Comparison of ENCODE assay signal across 8 cellular contexts in genomic region chr22:19480173-19480568, GRCh38. TPM values are rescaled to one million over a fixed set of nuclear protein-coding genes. Genes with fewer than 3 reads are reported as not detected.
A peak's percentile ranks its signal among the peaks of the same experiment; 100 is the strongest.
DNase-seq lines count a peak whose midpoint lies in the region; ATAC-seq and TF ChIP-seq lines count a peak whose summit lies in the region.

No MANE protein-coding gene starts in this region.

- H3K9me3 Mint-ChIP-seq in CD4-positive, alpha-beta T cell, result no peaks in the 10 kb centered on the region
- H3K9me3 Mint-ChIP-seq in central memory CD8-positive, alpha-beta T cell, result no peaks in the 10 kb centered on the region
- no peaks in the 10 kb centered on the region for H3K9me3 Mint-ChIP-seq in nephron

- peaks cover 15 to 16% of the 10 kb centered on the region in 2 donors for H3K4me1 ChIP-seq in thyroid gland

- no peaks in the 10 kb centered on the region for H3K27me3 ChIP-seq in CD4-positive, alpha-beta T cell (ENCODE audit: control insufficient read depth, insufficient read depth, low read length)
- no peaks in the 10 kb centered on the region for H3K27me3 ChIP-seq in thyroid gland

- H3K4me3 ChIP-seq in thyroid gland (replicated peaks in 1 of 3), result peak overlapping the region in 1 of 3 donors; percentile 13

- H3K36me3 ChIP-seq in thyroid gland, result peaks cover 0 to 2% of the 10 kb centered on the region in 2 donors

- H3K4me1 Mint-ChIP-seq in CD4-positive, alpha-beta T cell (ENCODE audit: low read depth), result peaks cover 31% of the 10 kb centered on the region
- H3K4me1 Mint-ChIP-seq in central memory CD8-positive, alpha-beta T cell, result peaks cover 42% of the 10 kb centered on the region
- peaks cover 34% of the 10 kb centered on the region for H3K4me1 Mint-ChIP-seq in nephron

- no peaks in the 10 kb centered on the region for H3K27me3 Mint-ChIP-seq in CD4-positive, alpha-beta T cell
- no peaks in the 10 kb centered on the region for H3K27me3 Mint-ChIP-seq in central memory CD8-positive, alpha-beta T cell
- no peaks in the 10 kb centered on the region for H3K27me3 Mint-ChIP-seq in nephron (ENCODE audit: low read depth)

- DNase-seq in CD4-positive, alpha-beta T cell, result no peak
- DNase-seq in HT-29 (ENCODE audit: low spot score) (peak; percentile 16), RKO (ENCODE audit: low spot score) (no peak), thyroid gland (no peak)
- DNase-seq in central memory CD8-positive, alpha-beta T cell (ENCODE audit: low spot score in 2 of 2), result no peak

- POLR2A ChIA-PET in CD4-positive, alpha-beta T cell (lab: Charles Lee), result interaction anchor here (0.6 to 3.8 kb wide), 21 partner anchors 9 to 637 kb away, joined by 3 to 54 read pairs (median 4); partner anchors contain the start of genes C22orf39, DGCR2, ESS2 and HIRA

- peak overlapping the region; percentile 100 for H3K27ac Mint-ChIP-seq in CD4-positive, alpha-beta T cell
- peak overlapping the region; percentile 98 for H3K27ac Mint-ChIP-seq in central memory CD8-positive, alpha-beta T cell (ENCODE audit: low read depth)
- peak overlapping the region in 1 of 3 experiments; percentile 100 for H3K27ac Mint-ChIP-seq in nephron

- H3K4me3 Mint-ChIP-seq in CD4-positive, alpha-beta T cell, result peak overlapping the region; percentile 96
- peak overlapping the region; percentile 93 for H3K4me3 Mint-ChIP-seq in central memory CD8-positive, alpha-beta T cell
- H3K4me3 Mint-ChIP-seq in nephron, result peak overlapping the region; percentile 88 to 98 (median 91)

- H3K9me3 ChIP-seq in CD4-positive, alpha-beta T cell (ENCODE audit: control insufficient read depth, low read length), result no peaks in the 10 kb centered on the region
- H3K9me3 ChIP-seq in thyroid gland, result no peaks in the 10 kb centered on the region

- H3K36me3 Mint-ChIP-seq in CD4-positive, alpha-beta T cell (ENCODE audit: low read depth), result peaks cover 17% of the 10 kb centered on the region
- peaks cover 7% of the 10 kb centered on the region for H3K36me3 Mint-ChIP-seq in central memory CD8-positive, alpha-beta T cell (ENCODE audit: insufficient read depth)
- H3K36me3 Mint-ChIP-seq in nephron (ENCODE audit: low read depth), result peaks cover 12% of the 10 kb centered on the region

- TF ChIP-seq POLR2A in thyroid gland (IDR thresholded peaks at IDR 0.05), result no peak

- 1% methylated on average over 15 of the region's 15 CpGs for WGBS in thyroid gland, 2 donors

- H3K27ac ChIP-seq in CD4-positive, alpha-beta T cell (ENCODE audit: low read depth, low read length), result no peak overlapping the region
- no peak overlapping the region for H3K27ac ChIP-seq in thyroid gland

- no peak for ATAC-seq in CD4-positive, alpha-beta T cell (ENCODE audit: poor library complexity)
- ATAC-seq in central memory CD8-positive, alpha-beta T cell (replicated peaks; ENCODE audit: extremely low read depth, poor library complexity, severe bottlenecking), result no peak
- no peak for ATAC-seq in GM18867 (IDR thresholded peaks at IDR 0.05; ENCODE audit: unreplicated experiment)
- ATAC-seq in HG03196 (IDR thresholded peaks at IDR 0.05; ENCODE audit: unreplicated experiment), result no peak

- intact Hi-C loops in CD4-positive, alpha-beta T cell (cut with DNase I, micrococcal nuclease), result loop anchor here in 1 of 2 experiments (2.0 to 10.0 kb wide), 2 partner anchors 189 to 445 kb away; partner anchors contain the start of gene CLTCL1
- intact Hi-C loops in thyroid gland (cut with DNase I), result no loop called here

- CTCF ChIA-PET in CD4-positive, alpha-beta T cell (lab: Charles Lee), result interaction anchor here (2.9 kb wide), 1 partner anchor 336 kb away, joined by 13 read pairs; the partner anchor contains the start of gene ESS2

- no peak for TF ChIP-seq CTCF in CD4-positive, alpha-beta T cell (IDR thresholded peaks at IDR 0.05)
- TF ChIP-seq CTCF in nephron (IDR thresholded peaks at IDR 0.05; ENCODE audit: unreplicated experiment in 3 of 3) (no peak), thyroid gland (IDR thresholded peaks at IDR 0.05) (no peak)

RNA-seq across cellular contexts. Expression of gene CDC45, which starts 0.5 kb away (rescaled TPM):
- under 1 TPM; 0.75 to 0.82 TPM for total RNA-seq in CD4-positive, alpha-beta T cell
- total RNA-seq in HT-29 (2014; rRNA removed; shearing (Covaris generic)), result 71.3 and 86.5 TPM in 2 replicates
- total RNA-seq in thyroid gland, result 1 to 10 TPM in 2 of 4 donors, under 1 TPM in 1, not detected in 1; 0.24 to 1.9 (median 1.7) TPM

RNA-seq across cellular contexts. Expression of gene UFD1, which starts 1.2 kb away (rescaled TPM):
- 10 to 100 TPM; 68.5 to 77.4 TPM for total RNA-seq in CD4-positive, alpha-beta T cell
- total RNA-seq in HT-29 (2014; rRNA removed; shearing (Covaris generic)), result 146 and 147 TPM in 2 replicates
- total RNA-seq in thyroid gland, result 10 to 100 TPM; 29.3 to 52.7 (median 44.2) TPM

RNA-seq across cellular contexts. Expression of gene C22orf39, which starts 32.7 kb away (rescaled TPM):
- 10 to 100 TPM; 30.2 to 32.6 TPM for total RNA-seq in CD4-positive, alpha-beta T cell
- total RNA-seq in HT-29 (2014; rRNA removed; shearing (Covaris generic)), result 43.6 and 58.4 TPM in 2 replicates
- total RNA-seq in thyroid gland, result 10 to 100 TPM; 66.9 to 90.0 (median 83.1) TPM

RNA-seq across cellular contexts. Expression of gene CLDN5, which starts 44.0 kb away (rescaled TPM):
- total RNA-seq in CD4-positive, alpha-beta T cell, result not detected
- total RNA-seq in HT-29 (2014; rRNA removed; shearing (Covaris generic)), result not detected in 2 replicates
- total RNA-seq in thyroid gland, result 100 to 1,000 TPM in 2 of 4 donors, 10 to 100 TPM in 2; 71.8 to 303 (median 131) TPM

RNA-seq across cellular contexts. Expression of gene MRPL40, which starts 47.8 kb away (rescaled TPM):
- total RNA-seq in CD4-positive, alpha-beta T cell, result 10 to 100 TPM; 10.7 to 11.3 TPM
- 67.8 and 70.6 TPM in 2 replicates for total RNA-seq in HT-29 (2014; rRNA removed; shearing (Covaris generic))
- total RNA-seq in thyroid gland, result 10 to 100 TPM; 37.5 to 69.3 (median 48.7) TPM

Comparison
In these comparisons a context has a peak if more than half of its experiments do, and no peak if none do; other contexts are left out.
1. RNA of gene CDC45, which starts 0.5 kb away (total RNA-seq): 71.3 to 86.5 TPM in HT-29; 0.24 to 1.9 TPM in thyroid gland and 0.75 to 0.82 TPM in CD4-positive, alpha-beta T cell; every median in the first group is over 10 times any median in the second.
2. Peak in every context shown above with its lines, with median percentiles within 50 percentile points of each other: H3K4me3 Mint-ChIP-seq.